ENCODE assay signal across 20 cellular contexts in the genomic region with DNA sequence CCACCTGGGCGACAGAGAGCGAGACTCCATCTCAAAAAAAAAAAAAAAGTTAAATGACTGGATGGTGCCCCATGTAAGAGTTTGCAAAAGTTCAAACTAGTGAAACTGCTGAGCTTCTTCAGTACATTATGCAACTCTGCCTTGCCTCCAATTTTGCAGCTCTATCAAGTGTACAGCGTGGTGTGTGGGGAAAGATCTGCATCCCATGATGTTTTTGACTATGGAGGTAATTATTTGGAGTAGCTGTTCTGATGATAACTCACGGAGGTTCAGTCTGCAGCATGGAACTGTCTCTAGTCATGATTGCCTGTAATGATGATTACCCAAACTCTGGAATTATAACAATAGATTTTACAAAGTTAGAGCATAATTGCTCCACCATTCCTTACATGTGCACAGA.
DNase-seq lines count a peak whose midpoint lies in the region; ATAC-seq, FAIRE-seq and TF ChIP-seq lines count a peak whose summit lies in the region.
"Had no signal": no experiment of that assay in that cellular context is flagged by ENCODE, and none has a peak within 500 bp of the region (broad histone marks: within the 10 kb centered on the region; RNA-seq: fewer than 3 reads in every experiment).

No MANE protein-coding gene starts in this region.

- peak overlapping the region; percentile 68 for H3K27ac Mint-ChIP-seq in activated naive CD4-positive, alpha-beta T cell treated with anti-CD3 and anti-CD28 coated beads, Interleukin-2, amount 50 U/mL, for 24 hours
- peak overlapping the region in 1 of 2 donors; percentile 13 for H3K27ac Mint-ChIP-seq in activated naive CD4-positive, alpha-beta T cell treated with anti-CD3 and anti-CD28 coated beads, Interleukin-2, amount 50 U/mL, for 72 hours
- H3K27ac Mint-ChIP-seq in astrocyte (ENCODE audit: unreplicated experiment) = peak overlapping the region; percentile 3
- peak overlapping the region; percentile 71 for H3K27ac Mint-ChIP-seq in mesothelial cell of epicardium
- H3K27ac Mint-ChIP-seq: HFFc6 had no signal

- ATAC-seq in activated naive CD4-positive, alpha-beta T cell treated with anti-CD3 and anti-CD28 coated beads, Interleukin-2, amount 50 U/mL, for 72 hours = no peak
- ATAC-seq in Right ventricle myocardium inferior (no peak), upper lobe of right lung (no peak)
- ATAC-seq: A549, HepG2 had no signal

- no peaks in the 10 kb centered on the region for H3K27me3 Mint-ChIP-seq in activated naive CD4-positive, alpha-beta T cell treated with anti-CD3 and anti-CD28 coated beads, Interleukin-2, amount 50 U/mL, for 24 hours
- H3K27me3 Mint-ChIP-seq in astrocyte (ENCODE audit: low read depth, unreplicated experiment) = no peaks in the 10 kb centered on the region
- no peaks in the 10 kb centered on the region for H3K27me3 Mint-ChIP-seq in mesothelial cell of epicardium (ENCODE audit: low read depth)
- H3K27me3 Mint-ChIP-seq: CD4-positive, alpha-beta memory T cell had no signal

- H4K20me1 ChIP-seq in astrocyte (ENCODE audit: insufficient read depth, low read length) = no peaks in the 10 kb centered on the region

- H3K4me2 ChIP-seq in astrocyte (ENCODE audit: low read length) = no peak overlapping the region
- H3K4me2 ChIP-seq: A549, PC-9 had no signal

- H3K4me3 Mint-ChIP-seq in activated naive CD4-positive, alpha-beta T cell treated with anti-CD3 and anti-CD28 coated beads, Interleukin-2, amount 50 U/mL, for 24 hours = no peak overlapping the region
- no peak overlapping the region for H3K4me3 Mint-ChIP-seq in astrocyte (ENCODE audit: unreplicated experiment)
- H3K4me3 Mint-ChIP-seq in mesothelial cell of epicardium = no peak overlapping the region
- H3K4me3 Mint-ChIP-seq: HFFc6 had no signal

- H3K4me1 Mint-ChIP-seq in activated naive CD4-positive, alpha-beta T cell treated with anti-CD3 and anti-CD28 coated beads, Interleukin-2, amount 50 U/mL, for 24 hours = peaks cover 45% of the 10 kb centered on the region
- peaks cover 22% of the 10 kb centered on the region for H3K4me1 Mint-ChIP-seq in astrocyte (ENCODE audit: low read depth, unreplicated experiment)
- H3K4me1 Mint-ChIP-seq in mesothelial cell of epicardium = peaks cover 22% of the 10 kb centered on the region

- no peaks in the 10 kb centered on the region for H3K79me2 ChIP-seq in astrocyte (ENCODE audit: insufficient read depth, low read length)

- H3K36me3 ChIP-seq in astrocyte (ENCODE audit: insufficient read depth, low read length) (no peaks in the 10 kb centered on the region), upper lobe of right lung (no peaks in the 10 kb centered on the region)

- no peak overlapping the region for H3K9ac ChIP-seq in astrocyte (ENCODE audit: low read length)

- no peak for DNase-seq in activated naive CD4-positive, alpha-beta T cell treated with anti-CD3 and anti-CD28 coated beads, Interleukin-2, amount 50 U/mL, for 72 hours (ENCODE audit: low spot score in 2 of 2)
- DNase-seq in astrocyte (ENCODE audit: low read depth) (no peak), mesothelial cell of epicardium (ENCODE audit: low spot score in 2 of 2, unreplicated experiment in 2 of 2) (peak in 1 of 2 experiments; percentile 3), Right ventricle myocardium inferior (ENCODE audit: missing footprints) (no peak), upper lobe of right lung (no peak), NCI-H345 (lab: John Stamatoyannopoulos, UW) (no peak)
- DNase-seq: CD4-positive, alpha-beta memory T cell; DMS79; HFFc6; KBM-7; NCI-H1417; NCI-H187; NCI-H2107; NCI-H524; NCI-H82; PC-9 had no signal

- intact Hi-C loops in Right ventricle myocardium inferior (cut with DNase I) (no loop called here), upper lobe of right lung (cut with DNase I) (no loop called here)

- TF ChIP-seq CTCF in astrocyte (IDR thresholded peaks at IDR 0.05; ENCODE audit: insufficient read depth, low read depth, low read length) (no peak), mesothelial cell of epicardium (IDR thresholded peaks at IDR 0.05; ENCODE audit: unreplicated experiment) (no peak), upper lobe of right lung (IDR thresholded peaks at IDR 0.05) (no peak)

- H3K27me3 ChIP-seq in astrocyte (ENCODE audit: insufficient read depth, low read length) = no peaks in the 10 kb centered on the region
- H3K27me3 ChIP-seq in upper lobe of right lung = no peaks in the 10 kb centered on the region

- no peak for FAIRE-seq in astrocyte (lab: Jason Lieb, UNC)
- FAIRE-seq: A549, HepG2 had no signal

- H3K4me1 ChIP-seq in astrocyte (ENCODE audit: insufficient read depth, low read length) = peaks cover 19% of the 10 kb centered on the region
- H3K4me1 ChIP-seq in upper lobe of right lung = peaks cover 11% of the 10 kb centered on the region

- peaks cover 2% of the 10 kb centered on the region for H3K36me3 Mint-ChIP-seq in activated naive CD4-positive, alpha-beta T cell treated with anti-CD3 and anti-CD28 coated beads, Interleukin-2, amount 50 U/mL, for 24 hours
- no peaks in the 10 kb centered on the region for H3K36me3 Mint-ChIP-seq in activated naive CD4-positive, alpha-beta T cell treated with anti-CD3 and anti-CD28 coated beads, Interleukin-2, amount 50 U/mL, for 72 hours
- H3K36me3 Mint-ChIP-seq in astrocyte (ENCODE audit: low read depth, unreplicated experiment) (peaks cover 2% of the 10 kb centered on the region), mesothelial cell of epicardium (no peaks in the 10 kb centered on the region)

- no peak overlapping the region for H3K4me3 ChIP-seq in astrocyte (ENCODE audit: insufficient read depth, low read depth, low read length)
- no peak overlapping the region for H3K4me3 ChIP-seq in upper lobe of right lung
- H3K4me3 ChIP-seq: A549, PC-9 had no signal

- no peak overlapping the region for H2AFZ ChIP-seq in astrocyte (ENCODE audit: low read depth, low read length)
- H2AFZ ChIP-seq: PC-9 had no signal

- H3K9me3 Mint-ChIP-seq in activated naive CD4-positive, alpha-beta T cell treated with anti-CD3 and anti-CD28 coated beads, Interleukin-2, amount 50 U/mL, for 24 hours = no peaks in the 10 kb centered on the region
- no peaks in the 10 kb centered on the region for H3K9me3 Mint-ChIP-seq in activated naive CD4-positive, alpha-beta T cell treated with anti-CD3 and anti-CD28 coated beads, Interleukin-2, amount 50 U/mL, for 72 hours
- no peaks in the 10 kb centered on the region for H3K9me3 Mint-ChIP-seq in astrocyte (ENCODE audit: unreplicated experiment)
- H3K9me3 Mint-ChIP-seq in mesothelial cell of epicardium = no peaks in the 10 kb centered on the region
- H3K9me3 Mint-ChIP-seq: CD4-positive, alpha-beta memory T cell; HFFc6 had no signal

- H3K27ac ChIP-seq in astrocyte (ENCODE audit: low read depth, low read length) (no peak overlapping the region), upper lobe of right lung (no peak overlapping the region)
- H3K27ac ChIP-seq: A549, PC-9, RWPE1 had no signal

- no peaks in the 10 kb centered on the region for H3K9me3 ChIP-seq in astrocyte (ENCODE audit: insufficient read depth, low read depth, low read length)
- no peaks in the 10 kb centered on the region for H3K9me3 ChIP-seq in upper lobe of right lung
- H3K9me3 ChIP-seq: A549 had no signal
